1 cellular context compared by ENCODE assay signal in genomic region chr6:156776841-156777576, GRCh38.
TF ChIP-seq lines count a peak whose summit lies in the region.

ARID1B (plus strand) TSS chr6:156777378; CDS start chr6:156777681, 303 bp downstream.

TF ChIP-seq in GM12878, 131 proteins besides CTCF, POLR2A, EP300 and RAD21 (continued from another document):
- TF ChIP-seq PBX3 (IDR thresholded peaks at IDR 0.05; ENCODE audit: insufficient replicate concordance, low read depth, low read length) (no peak), DPF2 (IDR thresholded peaks at IDR 0.05) (no peak), RCOR1 (conservative IDR thresholded peaks at IDR 0.05; ENCODE audit: low read depth, low read length) (no peak), NR2F1 (conservative IDR thresholded peaks at IDR 0.05) (0 out of 2 replicates have a peak, but pooled peaks have one; percentile 26), SMC3 (IDR thresholded peaks at IDR 0.05; ENCODE audit: borderline replicate concordance, low read length) (no peak), MEF2A (IDR thresholded peaks at IDR 0.05; ENCODE audit: insufficient read depth, low read depth, low read length) (no peak)
TF ChIP-seq in GM12878: peak in this region for 27.
